In the genomic region with DNA sequence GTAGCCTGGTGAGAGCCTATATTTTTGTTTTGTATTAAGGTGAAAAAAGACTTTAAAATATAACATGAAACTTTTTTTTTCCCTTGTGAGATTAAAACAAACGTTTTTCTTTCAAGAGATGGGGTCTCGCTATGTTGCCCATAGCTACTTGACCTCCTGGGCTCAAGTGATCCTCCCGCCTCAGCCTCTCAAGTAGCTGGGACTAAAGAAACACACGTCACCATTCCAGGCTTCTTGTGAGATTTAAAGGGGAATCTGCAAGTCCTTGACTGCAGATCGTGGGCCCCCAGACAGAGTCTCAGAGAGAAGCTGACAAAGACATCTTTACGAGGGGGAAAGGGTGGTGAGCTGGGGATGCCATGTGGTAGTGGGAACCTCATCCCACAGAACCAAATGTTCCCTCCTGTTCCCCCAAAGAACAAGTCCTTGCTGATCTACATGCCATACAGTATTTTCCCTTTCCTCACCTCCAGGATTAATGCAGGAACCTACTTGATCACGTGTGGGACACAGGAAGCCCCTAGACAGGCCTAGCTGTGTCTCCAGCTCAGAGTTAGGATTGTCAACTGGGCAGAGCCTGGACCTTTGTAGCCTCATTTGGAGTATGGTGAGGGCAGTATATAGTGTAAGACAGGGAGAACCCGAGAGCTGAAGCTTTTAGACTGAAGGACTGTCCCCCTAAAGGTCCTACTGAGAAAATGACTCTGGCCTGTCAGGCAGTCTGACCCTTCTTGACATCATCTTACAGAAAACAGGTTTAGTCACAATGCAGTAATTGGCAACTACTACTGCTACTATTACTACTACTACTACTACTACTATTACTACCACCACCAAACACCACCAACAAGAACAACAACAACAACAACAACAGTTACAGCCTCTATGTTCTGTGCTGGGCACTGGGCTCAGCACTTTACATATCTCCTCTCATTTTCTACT, we compare ENCODE assay signal across 9 cellular contexts. TPM values are rescaled to one million over a fixed set of nuclear protein-coding genes. Genes with fewer than 3 reads are reported as not detected.
DNase-seq lines count a peak whose midpoint lies in the region; ATAC-seq and TF ChIP-seq lines count a peak whose summit lies in the region.
"Had no signal": no experiment of that assay in that cellular context is flagged by ENCODE, and none has a peak within 500 bp of the region (broad histone marks: within the 10 kb centered on the region; RNA-seq: fewer than 3 reads in every experiment).

No MANE protein-coding gene starts in this region.

- no peaks in the 10 kb centered on the region for H3K27me3 ChIP-seq in lower lobe of right lung (ENCODE audit: low read depth)

- H3K36me3 ChIP-seq in lower lobe of right lung (no peaks in the 10 kb centered on the region), urinary bladder (ENCODE audit: insufficient read depth) (no peaks in the 10 kb centered on the region)

- H3K4me1 ChIP-seq in lower lobe of right lung (peaks cover 88% of the 10 kb centered on the region), urinary bladder (ENCODE audit: insufficient read depth) (peaks cover 1% of the 10 kb centered on the region)

- WGBS in urinary bladder = 56% methylated on average over 8 of the region's 8 CpGs

- peak overlapping the region; percentile 88 for H3K27ac ChIP-seq in lower lobe of right lung
- H3K27ac ChIP-seq in urinary bladder (ENCODE audit: low read depth) = peak overlapping the region; percentile 76

- TF ChIP-seq CTCF in lower lobe of right lung (IDR thresholded peaks at IDR 0.05) = no peak

- no peaks in the 10 kb centered on the region for H3K9me3 Mint-ChIP-seq in activated naive CD8-positive, alpha-beta T cell treated with anti-CD3 and anti-CD28 coated beads, Interleukin-2, amount 10 ng/mL, durations not matched to agents 7 days and 5 days

- peaks cover 30% of the 10 kb centered on the region for H3K36me3 Mint-ChIP-seq in activated naive CD8-positive, alpha-beta T cell treated with anti-CD3 and anti-CD28 coated beads, Interleukin-2, amount 10 ng/mL, durations not matched to agents 7 days and 5 days

- intact Hi-C loops in lower lobe of right lung (cut with DNase I) = no loop called here

- no peak for ATAC-seq in activated naive CD8-positive, alpha-beta T cell treated with anti-CD3 and anti-CD28 coated beads, Interleukin-2, amount 10 ng/mL, durations not matched to agents 7 days and 5 days (ENCODE audit: low read depth)
- ATAC-seq in lower lobe of right lung = no peak
- ATAC-seq in activated CD4-positive, CD25-positive, alpha-beta regulatory T cell treated with anti-CD3 and anti-CD28 coated beads, Interleukin-2, amount 50 U/mL, for 24 hours = no peak

- H3K4me1 Mint-ChIP-seq in activated naive CD8-positive, alpha-beta T cell treated with anti-CD3 and anti-CD28 coated beads, Interleukin-2, amount 10 ng/mL, durations not matched to agents 7 days and 5 days = peaks cover 66% of the 10 kb centered on the region

- H3K27me3 Mint-ChIP-seq in activated naive CD8-positive, alpha-beta T cell treated with anti-CD3 and anti-CD28 coated beads, Interleukin-2, amount 10 ng/mL, durations not matched to agents 7 days and 5 days = no peaks in the 10 kb centered on the region

- H3K9me3 ChIP-seq in lower lobe of right lung = no peaks in the 10 kb centered on the region

- DNase-seq in stimulated activated CD4-positive, alpha-beta T cell treated with anti-CD3 and anti-CD28 coated beads, Interleukin-1b, Interleukin-23, amount 100 ng/mL, for 48 hours = peak; percentile 45
- DNase-seq in stimulated activated CD4-positive, alpha-beta T cell treated with anti-CD3 and anti-CD28 coated beads, Interleukin-2, amount 100 ng/mL, for 24 hours = no peak
- DNase-seq in activated naive CD8-positive, alpha-beta T cell treated with anti-CD3 and anti-CD28 coated beads, Interleukin-2, amount 10 ng/mL, durations not matched to agents 7 days and 5 days = no peak
- no peak for DNase-seq in lower lobe of right lung
- DNase-seq in NCI-H446 treated with DMSO at 0.1 percent for 48 hours (lab: John Stamatoyannopoulos, UW) = no peak
- no peak for DNase-seq in COLO829 (ENCODE audit: low spot score)

- peak overlapping the region; percentile 37 for H3K4me3 ChIP-seq in lower lobe of right lung
- no peak overlapping the region for H3K4me3 ChIP-seq in urinary bladder (ENCODE audit: low read depth, low read length)

- H3K27ac Mint-ChIP-seq in activated naive CD8-positive, alpha-beta T cell treated with anti-CD3 and anti-CD28 coated beads, Interleukin-2, amount 10 ng/mL, durations not matched to agents 7 days and 5 days = peak overlapping the region; percentile 94

- H3K4me3 Mint-ChIP-seq in activated naive CD8-positive, alpha-beta T cell treated with anti-CD3 and anti-CD28 coated beads, Interleukin-2, amount 10 ng/mL, durations not matched to agents 7 days and 5 days = peak overlapping the region; percentile 85

- POLR2A ChIA-PET in activated naive CD8-positive, alpha-beta T cell treated with anti-CD3 and anti-CD28 coated beads, Interleukin-2, amount 10 ng/mL, durations not matched to agents 7 days and 5 days (lab: Charles Lee) = interaction anchor here (0.6 to 8.3 kb wide), 18 partner anchors 10 to 164 kb away, joined by 3 to 146 read pairs (median 5); a partner anchor contains a TSS

RNA-seq across cellular contexts. Expression of a gene that starts 4.1 kb away (rescaled TPM):
- 10 to 100 TPM; 25.9 to 33.7 TPM for total RNA-seq in activated naive CD8-positive, alpha-beta T cell treated with anti-CD3 and anti-CD28 coated beads, Interleukin-2, amount 10 ng/mL, durations not matched to agents 7 days and 5 days
- total RNA-seq in lower lobe of right lung (9.3 TPM), urinary bladder (2.9 TPM)
- polyA plus RNA-seq in urinary bladder = 15.6 TPM

RNA-seq across cellular contexts. Expression of a gene that starts 50.9 kb away (rescaled TPM):
- total RNA-seq in activated naive CD8-positive, alpha-beta T cell treated with anti-CD3 and anti-CD28 coated beads, Interleukin-2, amount 10 ng/mL, durations not matched to agents 7 days and 5 days = under 1 TPM; 0.53 to 0.65 TPM
- total RNA-seq in lower lobe of right lung (not detected), urinary bladder (not detected)
- polyA plus RNA-seq in urinary bladder = not detected
- total RNA-seq: left lobe of liver had no signal
